Comparison of ENCODE assay signal across 9 cellular contexts in the genomic region with DNA sequence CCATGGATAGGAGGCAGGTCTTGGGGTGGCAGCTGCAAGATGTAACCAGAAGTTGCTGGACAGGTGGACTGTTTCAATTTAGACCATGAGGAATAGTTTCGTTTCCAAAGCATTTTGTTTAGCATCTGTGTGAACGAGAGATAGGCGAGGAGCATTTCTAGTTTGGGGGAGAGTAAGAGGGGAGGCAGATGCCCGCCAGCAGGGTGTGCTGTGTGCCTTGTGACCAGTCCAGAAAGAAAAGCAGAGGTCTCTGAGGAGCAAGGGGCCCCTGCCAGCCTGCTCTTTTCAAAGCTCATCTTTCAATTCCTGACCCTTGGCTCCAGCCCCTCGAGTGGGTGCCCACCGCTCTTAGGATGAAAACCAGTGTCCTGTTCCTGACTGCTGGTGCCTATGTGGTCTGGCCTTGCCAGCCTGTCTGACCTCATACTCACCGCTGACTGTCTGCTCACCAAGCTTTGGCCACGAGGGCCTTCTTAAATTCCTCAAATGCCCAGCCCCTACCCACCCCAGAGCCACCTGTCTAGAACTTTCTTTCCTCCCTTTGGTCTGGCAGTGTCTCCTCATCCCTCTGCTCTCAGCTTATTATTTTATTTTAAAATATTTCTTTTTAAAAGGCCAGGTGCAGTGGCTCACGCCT. TPM values are rescaled to one million over a fixed set of nuclear protein-coding genes. Genes with fewer than 3 reads are reported as not detected.
DNase-seq lines count a peak whose midpoint lies in the region; ATAC-seq and TF ChIP-seq lines count a peak whose summit lies in the region.
"Had no signal": no experiment of that assay in that cellular context is flagged by ENCODE, and none has a peak within 500 bp of the region (broad histone marks: within the 10 kb centered on the region; RNA-seq: fewer than 3 reads in every experiment).

No MANE protein-coding gene starts in this region.

- TF ChIP-seq CTCF in A673 (conservative IDR thresholded peaks at IDR 0.05; ENCODE audit: low read depth, low read length) (peak; percentile 44), GM12874 (IDR thresholded peaks at IDR 0.05; ENCODE audit: insufficient read depth, low read depth, low read length) (peak; percentile 74), esophagus muscularis mucosa (IDR thresholded peaks at IDR 0.05) (peak in 2 of 3 experiments; percentile 11 to 31)

- no peak for ATAC-seq in HG03342 (IDR thresholded peaks at IDR 0.05; ENCODE audit: unreplicated experiment)

- H3K27me3 ChIP-seq in A673 (replicated peaks; ENCODE audit: insufficient read depth, low read depth, low read length, poor library complexity) (no peaks in the 10 kb centered on the region), esophagus muscularis mucosa (no peaks in the 10 kb centered on the region)

- CTCF ChIA-PET in A673 (lab: Charles Lee), result interaction anchor here (0.6 to 1.9 kb wide), 3 partner anchors 27 to 367 kb away, joined by 3 to 10 read pairs (median 3); no protein-coding TSS in a partner anchor

- intact Hi-C loops in A673 (cut with micrococcal nuclease; ENCODE audit: unreplicated experiment), result loop anchor here (2.0 kb wide), 1 partner anchor 237 kb away; no protein-coding TSS in a partner anchor
- intact Hi-C loops in esophagus muscularis mucosa (cut with DNase I), result loop anchor here (2.0 to 10.0 kb wide), 4 partner anchors 27 to 259 kb away; no protein-coding TSS in a partner anchor

- POLR2A ChIA-PET in A673 (lab: Charles Lee; ENCODE audit: low non-redundant PET), result interaction anchor here (0.7 kb wide), 1 partner anchor 25 kb away, joined by 4 read pairs; no protein-coding TSS in a partner anchor

- H3K9me3 ChIP-seq in A673 (ENCODE audit: low read depth, low read length, poor library complexity, severe bottlenecking), result no peaks in the 10 kb centered on the region
- no peaks in the 10 kb centered on the region for H3K9me3 ChIP-seq in esophagus muscularis mucosa

- 47% methylated on average over 9 of the region's 9 CpGs for WGBS in esophagus muscularis mucosa

- no peak for TF ChIP-seq EP300 in esophagus muscularis mucosa (IDR thresholded peaks at IDR 0.05)

- no peaks in the 10 kb centered on the region for H3K4me1 ChIP-seq in A673 (ENCODE audit: insufficient read depth, low read length, poor library complexity, severe bottlenecking)
- peaks cover 0 to 5% (median 0%) of the 10 kb centered on the region in 4 donors for H3K4me1 ChIP-seq in esophagus muscularis mucosa

- H3K4me3 ChIP-seq in A673 (ENCODE audit: low read depth, low read length, poor library complexity, severe bottlenecking) (no peak overlapping the region), esophagus muscularis mucosa (no peak overlapping the region)

- DNase-seq in A673 (ENCODE audit: low spot score) (no peak), OCI-M1 (lab: John Stamatoyannopoulos, UW) (peak; percentile 58), esophagus muscularis mucosa (ENCODE audit: extremely low spot score) (no peak), NCI-H128 (lab: John Stamatoyannopoulos, UW; ENCODE audit: unreplicated experiment) (no peak), GF-D8 (lab: John Stamatoyannopoulos, UW) (no peak)
- no peak for DNase-seq in stimulated activated CD4-positive, alpha-beta T cell treated with anti-CD3 and anti-CD28 coated beads, Interleukin-2, amount 100 ng/mL, for 24 hours
- DNase-seq: activated T-cell treated with anti-CD3 and anti-CD28 coated beads, Interleukin-2, amount 50 U/mL, for 1 hour had no signal

- H3K27ac ChIP-seq in A673 (ENCODE audit: low read depth, low read length, poor library complexity, severe bottlenecking) (no peak overlapping the region), esophagus muscularis mucosa (replicated peaks in 1 of 4) (no peak overlapping the region)

- TF ChIP-seq POLR2A in esophagus muscularis mucosa (IDR thresholded peaks at IDR 0.05; ENCODE audit: low read depth), result no peak

- no TSS peak for BruUV-seq in A673 (replicated peaks; lab: Mats Ljungman, UMichigan)

- no peaks in the 10 kb centered on the region for H3K36me3 ChIP-seq in A673 (ENCODE audit: insufficient read depth, low read length, poor library complexity, severe bottlenecking)
- H3K36me3 ChIP-seq in esophagus muscularis mucosa, result no peaks in the 10 kb centered on the region

RNA-seq across cellular contexts. Expression of a gene that starts 8.5 kb away (rescaled TPM):
- total RNA-seq in A673 (2021), result 0.30 and 0.42 TPM in 2 replicates
- total RNA-seq in esophagus muscularis mucosa, result 1 to 10 TPM; 1.7 to 4.0 (median 2.8) TPM

RNA-seq across cellular contexts. Expression of a gene that starts 48.6 kb away (rescaled TPM):
- total RNA-seq in A673 (2021) (0.66 TPM in 1 of 2 replicates, not detected in the other), esophagus muscularis mucosa (10 to 100 TPM; 14.6 to 38.6 (median 29.8) TPM)

Comparison
In these comparisons a context has a peak if more than half of its experiments do, and no peak if none do; other contexts are left out.
1. CTCF ChIP-seq: peak in every context shown above with its lines; median percentile 74 in GM12874; 44 in A673; 21 in esophagus muscularis mucosa.